ENCODE assay signal across 12 cellular contexts in genomic region chr1:215081566-215082531, GRCh38. TPM values are rescaled to one million over a fixed set of nuclear protein-coding genes. Genes with fewer than 3 reads are reported as not detected.
DNase-seq lines count a peak whose midpoint lies in the region; ATAC-seq, FAIRE-seq and TF ChIP-seq lines count a peak whose summit lies in the region.
"Had no signal": no experiment of that assay in that cellular context is flagged by ENCODE, and none has a peak within 500 bp of the region (broad histone marks: within the 10 kb centered on the region; RNA-seq: fewer than 3 reads in every experiment).

No MANE protein-coding gene starts in this region.

- H2AFZ ChIP-seq in endothelial cell of umbilical vein (ENCODE audit: low read depth, low read length) = peak overlapping the region; percentile 51

- H3K4me3 Mint-ChIP-seq in naive thymus-derived CD4-positive, alpha-beta T cell = peak overlapping the region in 8 of 10 donors; percentile 11 to 78 (median 42)
- no peak overlapping the region for H3K4me3 Mint-ChIP-seq in CD8-positive, alpha-beta T cell
- H3K4me3 Mint-ChIP-seq: immature natural killer cell had no signal

- FAIRE-seq in endothelial cell of umbilical vein (lab: Jason Lieb, UNC) = no peak

- H3K4me1 ChIP-seq in endothelial cell of umbilical vein (ENCODE audit: control insufficient read depth, extremely low read depth, insufficient read depth, low read length) (no peaks in the 10 kb centered on the region), vagina (peaks cover 6% of the 10 kb centered on the region)
- H3K4me1 ChIP-seq in naive thymus-derived CD4-positive, alpha-beta T cell (ENCODE audit: control insufficient read depth in 2 of 2, insufficient read depth in 2 of 2, low read length in 2 of 2) = no peaks in the 10 kb centered on the region
- no peaks in the 10 kb centered on the region for H3K4me1 ChIP-seq in CD8-positive, alpha-beta T cell (ENCODE audit: insufficient read depth, low read length)

- H3K36me3 ChIP-seq in endothelial cell of umbilical vein (ENCODE audit: control insufficient read depth in 2 of 2, extremely low read depth in 1 of 2, insufficient read depth in 2 of 2, low read length in 2 of 2) = no peaks in the 10 kb centered on the region
- H3K36me3 ChIP-seq in naive thymus-derived CD4-positive, alpha-beta T cell (ENCODE audit: control insufficient read depth in 2 of 3, insufficient read depth in 3 of 3, low read length in 3 of 3) = no peaks in the 10 kb centered on the region
- H3K36me3 ChIP-seq in vagina = no peaks in the 10 kb centered on the region
- H3K36me3 ChIP-seq in CD8-positive, alpha-beta T cell (ENCODE audit: insufficient read depth, low read length) = no peaks in the 10 kb centered on the region

- no TSS peak for BruUV-seq in endothelial cell of umbilical vein (replicated peaks; lab: Mats Ljungman, UMichigan)

- H3K4me2 ChIP-seq in endothelial cell of umbilical vein (ENCODE audit: insufficient read depth, low read length) = peak overlapping the region; percentile 18

- no peak overlapping the region for H3K9ac ChIP-seq in endothelial cell of umbilical vein (replicated peaks; ENCODE audit: extremely low read depth, insufficient read depth, low read length)

- DNase-seq in stimulated activated CD4-positive, alpha-beta T cell treated with anti-CD3 and anti-CD28 coated beads, Interleukin-15, amount 100 ng/mL, for 24 hours = peak; percentile 1
- no peak for DNase-seq in stimulated activated CD4-positive, alpha-beta T cell treated with anti-CD3 and anti-CD28 coated beads, Interleukin-4, amount 100 ng/mL, for 24 hours
- DNase-seq in endothelial cell of umbilical vein (ENCODE audit: low read depth, low spot score) (no peak), vagina (ENCODE audit: extremely low spot score in 2 of 2) (no peak)
- no peak for DNase-seq in naive thymus-derived CD4-positive, alpha-beta T cell
- DNase-seq in stimulated activated CD4-positive, alpha-beta T cell treated with anti-CD3 and anti-CD28 coated beads, Interleukin-2, amount 100 ng/mL, for 48 hours = no peak
- DNase-seq in effector CD4-positive, alpha-beta T cell = no peak
- DNase-seq in CD8-positive, alpha-beta T cell = no peak
- DNase-seq: immature natural killer cell, T-helper 9 cell had no signal

- H3K36me3 Mint-ChIP-seq in naive thymus-derived CD4-positive, alpha-beta T cell = peaks cover 0 to 4% (median 0%) of the 10 kb centered on the region in 5 donors
- H3K36me3 Mint-ChIP-seq in CD8-positive, alpha-beta T cell = no peaks in the 10 kb centered on the region

- ATAC-seq in naive thymus-derived CD4-positive, alpha-beta T cell = no peak
- ATAC-seq in CD8-positive, alpha-beta T cell = no peak

- H3K27ac Mint-ChIP-seq in naive thymus-derived CD4-positive, alpha-beta T cell = no peak overlapping the region
- H3K27ac Mint-ChIP-seq in CD8-positive, alpha-beta T cell = no peak overlapping the region
- H3K27ac Mint-ChIP-seq: activated naive CD4-positive, alpha-beta T cell treated with anti-CD3 and anti-CD28 coated beads, Interleukin-2, amount 50 U/mL, for 72 hours; CD14-positive monocyte; immature natural killer cell had no signal

- peaks cover 0 to 1% (median 0%) of the 10 kb centered on the region in 11 donors for H3K9me3 Mint-ChIP-seq in naive thymus-derived CD4-positive, alpha-beta T cell
- H3K9me3 Mint-ChIP-seq in CD8-positive, alpha-beta T cell = no peaks in the 10 kb centered on the region
- H3K9me3 Mint-ChIP-seq: activated naive CD4-positive, alpha-beta T cell treated with anti-CD3 and anti-CD28 coated beads, Interleukin-2, amount 50 U/mL, for 72 hours had no signal

- H3K4me3 ChIP-seq in endothelial cell of umbilical vein (replicated peaks in 1 of 3; ENCODE audit: insufficient read depth in 1 of 3, low read depth in 1 of 3, low read length in 3 of 3) (peak overlapping the region in 1 of 3 experiments; percentile 45), vagina (peak overlapping the region; percentile 42 to 47)
- H3K4me3 ChIP-seq in naive thymus-derived CD4-positive, alpha-beta T cell (ENCODE audit: low read length) = no peak overlapping the region
- H3K4me3 ChIP-seq in CD8-positive, alpha-beta T cell (ENCODE audit: low read depth, low read length) = no peak overlapping the region

- peaks cover 64 to 69% (median 68%) of the 10 kb centered on the region in 5 donors for H3K27me3 Mint-ChIP-seq in naive thymus-derived CD4-positive, alpha-beta T cell
- peaks cover 42% of the 10 kb centered on the region for H3K27me3 Mint-ChIP-seq in CD8-positive, alpha-beta T cell (ENCODE audit: low read depth)

- dilution Hi-C loops in endothelial cell of umbilical vein (cut with MboI; ENCODE audit: extremely low pct_ligation_motif_present, low sequenced_read_pairs) = no loop called here

- H4K20me1 ChIP-seq in endothelial cell of umbilical vein (replicated peaks; ENCODE audit: control insufficient read depth, extremely low read depth, insufficient read depth, low read length) = no peaks in the 10 kb centered on the region

- CTCF ChIA-PET in endothelial cell of umbilical vein (lab: Charles Lee) = no interaction called here
- CTCF ChIA-PET in naive thymus-derived CD4-positive, alpha-beta T cell (lab: Charles Lee) = no interaction called here
- CTCF ChIA-PET in CD8-positive, alpha-beta T cell (lab: Charles Lee) = no interaction called here

- intact Hi-C loops in endothelial cell of umbilical vein (cut with micrococcal nuclease) (no loop called here), vagina (cut with DNase I) (no loop called here)
- intact Hi-C loops in naive thymus-derived CD4-positive, alpha-beta T cell (cut with micrococcal nuclease) = no loop called here
- intact Hi-C loops in CD8-positive, alpha-beta T cell (cut with DNase I, micrococcal nuclease) = no loop called here

- H3K27ac ChIP-seq in endothelial cell of umbilical vein (ENCODE audit: insufficient read depth, low read depth, low read length) = no peak overlapping the region
- no peak overlapping the region for H3K27ac ChIP-seq in naive thymus-derived CD4-positive, alpha-beta T cell (ENCODE audit: low read depth, low read length)
- H3K27ac ChIP-seq in vagina = no peak overlapping the region
- H3K27ac ChIP-seq in CD8-positive, alpha-beta T cell (ENCODE audit: low read depth, low read length) = no peak overlapping the region

- POLR2A ChIA-PET in endothelial cell of umbilical vein (lab: Charles Lee) = no interaction called here
- POLR2A ChIA-PET in naive thymus-derived CD4-positive, alpha-beta T cell (lab: Charles Lee) = no interaction called here
- POLR2A ChIA-PET in CD8-positive, alpha-beta T cell (lab: Charles Lee) = no interaction called here

- H3K4me1 Mint-ChIP-seq in naive thymus-derived CD4-positive, alpha-beta T cell = peaks cover 0 to 17% (median 13%) of the 10 kb centered on the region in 7 donors
- peaks cover 8% of the 10 kb centered on the region for H3K4me1 Mint-ChIP-seq in CD8-positive, alpha-beta T cell (ENCODE audit: low read depth)
- H3K4me1 Mint-ChIP-seq: immature natural killer cell had no signal

- H3K27me3 ChIP-seq in endothelial cell of umbilical vein (ENCODE audit: control insufficient read depth in 2 of 2, insufficient read depth in 2 of 2, low read length in 2 of 2) = peaks cover 26 to 33% of the 10 kb centered on the region in 2 experiments
- peaks cover 0 to 6% of the 10 kb centered on the region in 2 donors for H3K27me3 ChIP-seq in naive thymus-derived CD4-positive, alpha-beta T cell (ENCODE audit: control insufficient read depth in 2 of 2, insufficient read depth in 2 of 2, low read length in 2 of 2)
- H3K27me3 ChIP-seq in vagina = no peaks in the 10 kb centered on the region
- H3K27me3 ChIP-seq in CD8-positive, alpha-beta T cell (ENCODE audit: insufficient read depth, low read length) = peaks cover 5% of the 10 kb centered on the region

- H3K9me1 ChIP-seq in endothelial cell of umbilical vein (replicated peaks; ENCODE audit: control insufficient read depth, extremely low read depth, insufficient read depth, low read length) = no peaks in the 10 kb centered on the region

- TF ChIP-seq CTCF in endothelial cell of umbilical vein (IDR thresholded peaks at IDR 0.05; ENCODE audit: extremely low read depth in 1 of 2, insufficient read depth in 1 of 2, low read depth in 1 of 2, low read length in 2 of 2) (no peak), vagina (IDR thresholded peaks at IDR 0.05) (no peak)
- no peak for TF ChIP-seq CTCF in CD8-positive, alpha-beta T cell (IDR thresholded peaks at IDR 0.05)

- no peaks in the 10 kb centered on the region for H3K9me3 ChIP-seq in endothelial cell of umbilical vein (replicated peaks; ENCODE audit: control insufficient read depth, insufficient read depth, low read length)
- H3K9me3 ChIP-seq in naive thymus-derived CD4-positive, alpha-beta T cell (ENCODE audit: control insufficient read depth in 2 of 3, low read length in 3 of 3) = no peaks in the 10 kb centered on the region
- no peaks in the 10 kb centered on the region for H3K9me3 ChIP-seq in vagina
- H3K9me3 ChIP-seq in CD8-positive, alpha-beta T cell (ENCODE audit: low read length) = no peaks in the 10 kb centered on the region

- TF ChIP-seq POLR2A in endothelial cell of umbilical vein (IDR thresholded peaks at IDR 0.05; ENCODE audit: low read depth, low read length) (no peak), vagina (IDR thresholded peaks at IDR 0.05) (no peak)

- H3K79me2 ChIP-seq in endothelial cell of umbilical vein (ENCODE audit: control insufficient read depth, insufficient read depth, low read length) = no peaks in the 10 kb centered on the region

TF ChIP-seq in endothelial cell of umbilical vein, 7 proteins besides CTCF, POLR2A, EP300 and RAD21:
- TF ChIP-seq FOS (IDR thresholded peaks at IDR 0.05; ENCODE audit: borderline replicate concordance, insufficient read depth, low read length) (no peak), EZH2 (IDR thresholded peaks at IDR 0.05; ENCODE audit: borderline replicate concordance, low read depth, low read length, severe bottlenecking) (peak; percentile 94)

RNA-seq across cellular contexts. Expression of gene KCNK2, which starts 0.7 kb away (rescaled TPM):
- total RNA-seq in endothelial cell of umbilical vein (0.18 and 0.46 TPM in 2 replicates), vagina (2.5 TPM)
- 0.02 and 0.08 TPM in 2 replicates for polyA plus RNA-seq in endothelial cell of umbilical vein
- polyA plus RNA-seq in endothelial cell of umbilical vein (2011; cell fraction: cytosol; rRNA removed) = 0.06 TPM in 2 replicates
- not detected in 2 replicates for polyA plus RNA-seq in endothelial cell of umbilical vein (2011; cell fraction: nucleus; rRNA removed)
- polyA plus RNA-seq in endothelial cell of umbilical vein (2012) = 0.14 and 0.28 TPM in 2 replicates
- not detected in 2 replicates for polyA minus RNA-seq in endothelial cell of umbilical vein
- not detected for polyA minus RNA-seq in endothelial cell of umbilical vein (2011; cell fraction: cytosol; rRNA and poly(A)+ RNA removed)
- polyA minus RNA-seq in endothelial cell of umbilical vein (2011; cell fraction: nucleus; rRNA and poly(A)+ RNA removed) = not detected in 2 replicates
- not detected for total RNA-seq in naive thymus-derived CD4-positive, alpha-beta T cell
- polyA plus RNA-seq in naive thymus-derived CD4-positive, alpha-beta T cell = not detected
- not detected for total RNA-seq in CD8-positive, alpha-beta T cell
- total RNA-seq: activated naive CD4-positive, alpha-beta T cell treated with anti-CD3 and anti-CD28 coated beads, Interleukin-2, amount 50 U/mL, for 72 hours had no signal
- polyA plus RNA-seq: CD14-positive monocyte, immature natural killer cell had no signal

Comparison
In these comparisons a context has a peak if more than half of its experiments do, and no peak if none do; other contexts are left out.
1. H3K4me3 ChIP-seq: peak in vagina (2 of 2); none in naive thymus-derived CD4-positive, alpha-beta T cell (single experiment) and CD8-positive, alpha-beta T cell (single experiment).